In the genomic region with DNA sequence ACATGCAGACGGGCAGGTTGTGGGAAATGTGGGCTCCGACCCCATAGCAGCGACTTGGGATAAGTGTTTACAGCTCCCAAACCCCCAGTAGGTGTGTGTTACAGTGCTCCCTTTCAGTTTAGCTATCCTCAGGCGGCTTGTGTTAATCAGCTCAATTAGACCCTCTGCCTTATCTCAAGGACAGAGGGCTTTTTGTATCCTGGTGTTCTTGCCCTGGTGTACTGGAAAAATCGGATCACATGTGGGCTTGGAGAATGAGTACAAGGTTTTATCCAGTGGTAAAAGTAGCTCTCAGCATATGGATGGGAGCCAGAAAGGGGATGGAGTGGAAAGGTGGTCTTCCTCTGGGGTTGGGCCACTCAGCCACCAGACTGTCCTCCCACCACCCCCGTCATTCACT, we compare ENCODE assay signal across 22 cellular contexts.
"Had no signal": no experiment of that assay in that cellular context is flagged by ENCODE, and none has a peak within 500 bp of the region (broad histone marks: within the 10 kb centered on the region; RNA-seq: fewer than 3 reads in every experiment).

No MANE protein-coding gene starts in this region.

- DNase-seq: islet precursor cell; left ventricle myocardium inferior; midbrain; mucosa of descending colon; naive thymus-derived CD4-positive, alpha-beta T cell; occipital lobe; right lobe of liver; stimulated activated CD4-positive, alpha-beta T cell treated with anti-CD3 and anti-CD28 coated beads, Interleukin-1b, Interleukin-23, amount 100 ng/mL, for 48 hours; stimulated activated CD4-positive, alpha-beta T cell treated with anti-CD3 and anti-CD28 coated beads, Interleukin-2, amount 100 ng/mL, for 48 hours; stimulated activated CD4-positive, alpha-beta T cell treated with anti-CD3 and anti-CD28 coated beads, Interleukin-4, amount 100 ng/mL, for 4 hours; stimulated activated CD8-positive, alpha-beta memory T cell treated with anti-CD3 and anti-CD28 coated beads, Interleukin-4, amount 100 ng/mL, for 48 hours; stimulated activated naive CD4-positive, alpha-beta T cell treated with Interleukin-2 at 50 U/mL for 16 hours; stimulated activated naive CD8-positive, alpha-beta T cell treated with anti-CD3 and anti-CD28 coated beads, Interleukin-15, amount 100 ng/mL, for 72 hours; substantia nigra; uterus had no signal

- H3K36me3 ChIP-seq: left ventricle myocardium inferior, neutrophil, right atrium auricular region, right lobe of liver, tibial nerve, uterus had no signal

- ATAC-seq: mucosa of descending colon; naive thymus-derived CD4-positive, alpha-beta T cell; natural killer cell treated with Interleukin-12 subunit alpha and Interleukin-12 subunit beta and Interleukin-15 and Interleukin-18, amount 100 ng/mL, for 72 hours; right lobe of liver; stimulated activated memory B cell treated with anti-CD40 and anti-IgM and Interleukin-4, amounts not matched to agents 10 μg/mL and 1 μg/mL and 100 μg/mL, for 72 hours; stimulated activated naive CD8-positive, alpha-beta T cell treated with anti-CD3 and anti-CD28 coated beads, Interleukin-15, amount 100 ng/mL, for 72 hours had no signal

- H3K4me2 ChIP-seq: smooth muscle cell had no signal

- H3K27ac ChIP-seq: left ventricle myocardium inferior, neutrophil, right atrium auricular region, right lobe of liver, tibial nerve, uterus had no signal

- H3K9me3 ChIP-seq: left ventricle myocardium inferior, mucosa of descending colon, neutrophil, right atrium auricular region, right lobe of liver, tibial nerve, uterus had no signal

- H3K27me3 ChIP-seq: neutrophil, right atrium auricular region, right lobe of liver, tibial nerve, uterus had no signal

- H3K4me1 ChIP-seq: left ventricle myocardium inferior, right atrium auricular region, right lobe of liver, tibial nerve, uterus had no signal

- H3K4me3 ChIP-seq: left ventricle myocardium inferior, lung, mucosa of descending colon, right atrium auricular region, right lobe of liver, smooth muscle cell, tibial nerve, uterus had no signal
